In the genomic region with DNA sequence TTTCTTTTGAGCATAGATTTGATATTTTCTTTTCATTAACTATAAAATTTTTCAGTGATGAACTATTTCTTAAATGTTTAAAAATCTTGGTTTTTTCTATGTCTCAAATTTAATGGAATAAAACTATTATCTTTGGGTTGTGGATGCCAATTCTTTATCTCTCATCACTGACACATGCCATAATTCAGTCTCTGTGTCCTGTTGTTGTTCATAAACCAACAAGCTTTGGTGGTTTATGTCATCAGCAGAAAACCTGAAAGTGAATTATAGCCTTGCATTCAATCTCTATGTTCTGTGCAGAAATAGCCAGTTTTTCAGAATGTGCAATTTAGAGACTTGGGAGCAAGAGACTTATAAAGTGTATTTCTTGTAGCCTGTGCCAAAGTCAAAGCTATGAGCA, we compare ENCODE assay signal across 24 cellular contexts.
"Had no signal": no experiment of that assay in that cellular context is flagged by ENCODE, and none has a peak within 500 bp of the region (broad histone marks: within the 10 kb centered on the region; RNA-seq: fewer than 3 reads in every experiment).

No MANE protein-coding gene starts in this region.

- ATAC-seq: effector memory CD8-positive, alpha-beta T cell; gastrocnemius medialis; left cardiac atrium; left ventricle myocardium superior; right lobe of liver; stimulated activated naive CD8-positive, alpha-beta T cell treated with anti-CD3 and anti-CD28 coated beads, Interleukin-15, Interleukin-2, amounts not matched to agents 100 U/mL and 50 U/mL, for 24 hours had no signal

- H3K27me3 ChIP-seq: gastrocnemius medialis, hepatocyte, neutrophil, right lobe of liver, testis, transverse colon had no signal

- H3K9me3 ChIP-seq: gastrocnemius medialis, neutrophil, right lobe of liver, testis, transverse colon had no signal

- DNase-seq: activated CD4-positive, alpha-beta memory T cell treated with anti-CD3 and anti-CD28 coated beads for 36 hours; activated CD4-positive, alpha-beta T cell treated with anti-CD3 and anti-CD28 coated beads, Interleukin-2, amount 10 ng/mL, durations not matched to agents 24 days and 14 days; activated CD4-positive, CD25-positive, alpha-beta regulatory T cell treated with anti-CD3 and anti-CD28 coated beads, Interleukin-2, amount 50 U/mL, for 72 hours; activated CD8-positive, alpha-beta memory T cell treated with anti-CD3 and anti-CD28 coated beads, Interleukin-2, amount 50 U/mL, for 48 hours; activated gamma-delta T cell; activated naive CD4-positive, alpha-beta T cell treated with anti-CD3 and anti-CD28 coated beads, Interleukin-2, amount 10 ng/mL, durations not matched to agents 7 days and 5 days; activated naive CD8-positive, alpha-beta T cell treated with anti-CD3 and anti-CD28 coated beads, Interleukin-2, amount 10 ng/mL, durations not matched to agents 7 days and 5 days; activated T-cell treated with anti-CD3 and anti-CD28 coated beads, Interleukin-2, amount 50 U/mL, for 24 hours; amniotic stem cell; caudate nucleus; cortex of kidney; effector memory CD8-positive, alpha-beta T cell; erythroblast; gastrocnemius medialis; left cardiac atrium; left ventricle myocardium superior; nephron progenitor cell; right lobe of liver; stimulated activated CD4-positive, alpha-beta T cell treated with anti-CD3 and anti-CD28 coated beads, Interleukin-2, amount 100 ng/mL, for 48 hours; stimulated activated naive CD8-positive, alpha-beta T cell treated with anti-CD3 and anti-CD28 coated beads, Interleukin-15, Interleukin-2, amounts not matched to agents 100 U/mL and 50 U/mL, for 24 hours; testis; transverse colon had no signal

- H2AFZ ChIP-seq: hepatocyte had no signal

- H3K4me1 ChIP-seq: gastrocnemius medialis, right lobe of liver, testis, transverse colon had no signal

- H3K79me2 ChIP-seq: hepatocyte had no signal

- H3K36me3 ChIP-seq: gastrocnemius medialis, neutrophil, right lobe of liver, transverse colon had no signal

- H3K4me3 ChIP-seq: gastrocnemius medialis, hepatocyte, right lobe of liver, transverse colon had no signal

- H3K4me2 ChIP-seq: hepatocyte had no signal

- H3K27ac ChIP-seq: gastrocnemius medialis, hepatocyte, neutrophil, right lobe of liver, testis, transverse colon had no signal
